ENCODE assay signal across 1 cellular context in genomic region chr11:124746621-124747243, GRCh38.
TF ChIP-seq lines count a peak whose summit lies in the region.

No MANE protein-coding gene starts in this region.

TF ChIP-seq in HepG2, 621 proteins besides CTCF, POLR2A, EP300 and RAD21 (continued from another document and continues in another):
- TF ChIP-seq ZNF136 (CRISPR knock-in tag; IDR thresholded peaks at IDR 0.05; ENCODE audit: low read depth) (0 out of 2 replicates have a peak, but pooled peaks have one; percentile 5), ZNF800 (CRISPR knock-in tag; IDR thresholded peaks at IDR 0.05) (peak; percentile 85), FOSL2 (CRISPR knock-in tag; IDR thresholded peaks at IDR 0.05) (0 out of 2 replicates have a peak, but pooled peaks have one; percentile 27), ETS1 (CRISPR knock-in tag; IDR thresholded peaks at IDR 0.05) (no peak), ZNF329 (CRISPR knock-in tag; IDR thresholded peaks at IDR 0.05; ENCODE audit: low read depth) (no peak), ZFP37 (CRISPR knock-in tag; IDR thresholded peaks at IDR 0.05; ENCODE audit: borderline replicate concordance) (0 out of 2 replicates have a peak, but pooled peaks have one; percentile 41), SNAI1 (CRISPR knock-in tag; IDR thresholded peaks at IDR 0.05; ENCODE audit: borderline replicate concordance) (no peak; the same call in 1 of the 2 replicates), ZNF570 (CRISPR knock-in tag; IDR thresholded peaks at IDR 0.05; ENCODE audit: borderline replicate concordance) (no peak), ZNF704 (CRISPR knock-in tag; IDR thresholded peaks at IDR 0.05; ENCODE audit: borderline replicate concordance) (0 out of 2 replicates have a peak, but pooled peaks have one; percentile 21), ZKSCAN1 (IDR thresholded peaks at IDR 0.05; ENCODE audit: low read length) (no peak), JUN (CRISPR knock-in tag; IDR thresholded peaks at IDR 0.05) (no peak), JDP2 (CRISPR knock-in tag; IDR thresholded peaks at IDR 0.05; ENCODE audit: borderline replicate concordance) (no peak), ARHGAP35 (CRISPR knock-in tag; IDR thresholded peaks at IDR 0.05; ENCODE audit: borderline replicate concordance) (no peak), ZNF350 (CRISPR knock-in tag; IDR thresholded peaks at IDR 0.05; ENCODE audit: borderline replicate concordance, low read depth) (no peak; the same call in 1 of the 2 replicates), ELF3 (CRISPR knock-in tag; IDR thresholded peaks at IDR 0.05) (peak; percentile 54; the same call in 1 of the 2 replicates), DR1 (CRISPR knock-in tag; IDR thresholded peaks at IDR 0.05) (0 out of 2 replicates have a peak, but pooled peaks have one; percentile 27), SIX4 (CRISPR knock-in tag; IDR thresholded peaks at IDR 0.05) (no peak), ZBTB39 (CRISPR knock-in tag; IDR thresholded peaks at IDR 0.05) (no peak), SOX13 (IDR thresholded peaks at IDR 0.05) (no peak), SOX13 (CRISPR knock-in tag; conservative IDR thresholded peaks at IDR 0.05 in 1 of 2, IDR thresholded peaks at IDR 0.05 in 1 of 2) (peak in 1 of 2 experiments; percentile 70; a peak in 1 of 4 replicates), ZNF230 (CRISPR knock-in tag; IDR thresholded peaks at IDR 0.05) (0 out of 2 replicates have a peak, but pooled peaks have one; percentile 8), GTF2F1 (IDR thresholded peaks at IDR 0.05; ENCODE audit: low read length) (no peak), SRSF9 (IDR thresholded peaks at IDR 0.05; ENCODE audit: borderline replicate concordance, insufficient read depth, low read depth, low read length, poor library complexity, severe bottlenecking) (no peak), ZNF207 (IDR thresholded peaks at IDR 0.05; ENCODE audit: borderline replicate concordance) (no peak), KDM5A (IDR thresholded peaks at IDR 0.05; ENCODE audit: borderline replicate concordance, low read length) (no peak), XRCC5 (optimal IDR thresholded peaks at IDR 0.05; ENCODE audit: low read length) (no peak), FOXP1 (IDR thresholded peaks at IDR 0.05) (no peak), FOXP1 (CRISPR knock-in tag; IDR thresholded peaks at IDR 0.05) (peak; percentile 33; the same call in 1 of the 2 replicates), ZNF382 (CRISPR knock-in tag; IDR thresholded peaks at IDR 0.05; ENCODE audit: borderline replicate concordance) (no peak), ZNF530 (CRISPR knock-in tag; IDR thresholded peaks at IDR 0.05; ENCODE audit: low read depth) (no peak), ZNF253 (CRISPR knock-in tag; IDR thresholded peaks at IDR 0.05; ENCODE audit: borderline replicate concordance) (no peak), ZNF510 (CRISPR knock-in tag; IDR thresholded peaks at IDR 0.05; ENCODE audit: low read depth) (no peak), ATF5 (CRISPR knock-in tag; IDR thresholded peaks at IDR 0.05; ENCODE audit: low read depth) (no peak), ZBTB14 (CRISPR knock-in tag; IDR thresholded peaks at IDR 0.05) (no peak), PATZ1 (CRISPR knock-in tag; IDR thresholded peaks at IDR 0.05) (no peak; the same call in 1 of the 2 replicates), ZFP91 (CRISPR knock-in tag; IDR thresholded peaks at IDR 0.05; ENCODE audit: borderline replicate concordance) (peak; percentile 90), MTF2 (CRISPR knock-in tag; IDR thresholded peaks at IDR 0.05; ENCODE audit: borderline replicate concordance) (no peak), ZC3H4 (CRISPR knock-in tag; IDR thresholded peaks at IDR 0.05; ENCODE audit: borderline replicate concordance) (peak; percentile 41; the same call in 1 of the 2 replicates), ZMYM4 (CRISPR knock-in tag; IDR thresholded peaks at IDR 0.05) (peak; percentile 51), ZFP1 (CRISPR knock-in tag; IDR thresholded peaks at IDR 0.05) (no peak), ZNF501 (CRISPR knock-in tag; IDR thresholded peaks at IDR 0.05) (peak; percentile 37; the same call in 1 of the 2 replicates), MEF2D (CRISPR knock-in tag; IDR thresholded peaks at IDR 0.05) (no peak), MTF1 (CRISPR knock-in tag; IDR thresholded peaks at IDR 0.05) (no peak), PRMT3 (CRISPR knock-in tag; IDR thresholded peaks at IDR 0.05; ENCODE audit: borderline replicate concordance, low read depth) (peak; percentile 79; the same call in 1 of the 2 replicates), ZNF343 (CRISPR knock-in tag; IDR thresholded peaks at IDR 0.05) (no peak), E2F5 (CRISPR knock-in tag; conservative IDR thresholded peaks at IDR 0.05) (no peak), PAWR (CRISPR knock-in tag; IDR thresholded peaks at IDR 0.05; ENCODE audit: borderline replicate concordance) (no peak), AKAP8 (CRISPR knock-in tag; IDR thresholded peaks at IDR 0.05) (0 out of 2 replicates have a peak, but pooled peaks have one; percentile 37), ISL2 (CRISPR knock-in tag; IDR thresholded peaks at IDR 0.05) (no peak), HES4 (CRISPR knock-in tag; IDR thresholded peaks at IDR 0.05; ENCODE audit: borderline replicate concordance) (no peak), SMAD3 (CRISPR knock-in tag; IDR thresholded peaks at IDR 0.05) (no peak), ZNF225 (CRISPR knock-in tag; IDR thresholded peaks at IDR 0.05) (no peak), KAT8 (CRISPR knock-in tag; IDR thresholded peaks at IDR 0.05) (peak; percentile 66; the same call in 1 of the 2 replicates), PAF1 (CRISPR knock-in tag; IDR thresholded peaks at IDR 0.05) (no peak), HIVEP1 (CRISPR knock-in tag; IDR thresholded peaks at IDR 0.05) (0 out of 2 replicates have a peak, but pooled peaks have one; percentile 48), SYNCRIP (IDR thresholded peaks at IDR 0.05; ENCODE audit: insufficient read depth, low read depth, low read length) (no peak)
